Comparison of ENCODE assay signal across 33 cellular contexts in genomic region chr2:172617115-172617514, GRCh38.
"Had no signal": no experiment of that assay in that cellular context is flagged by ENCODE, and none has a peak within 500 bp of the region (broad histone marks: within the 10 kb centered on the region; RNA-seq: fewer than 3 reads in every experiment).

No MANE protein-coding gene starts in this region.

- H3K27ac ChIP-seq: KMS-11 had no signal

- DNase-seq: Karpas-422, Kasumi-1, KG1, MG63, MM.1S, MV-4-11, NCI-H1048, NCI-H1092, NCI-H1092 treated with DMSO at 0.1 percent for 48 hours, NCI-H1105, NCI-H1105 treated with DMSO at 0.1 percent for 48 hours, NCI-H1417, NCI-H1417 treated with DMSO at 0.1 percent for 48 hours, NCI-H1436, NCI-H1436 treated with DMSO at 0.1 percent for 48 hours, NCI-H146, NCI-H1694, NCI-H1694 treated with DMSO at 0.1 percent for 48 hours, NCI-H187, NCI-H187 treated with DMSO at 0.1 percent for 48 hours, NCI-H1930, NCI-H2029, NCI-H2081, NCI-H2081 treated with DMSO at 0.1 percent for 48 hours, NCI-H2107, NCI-H2171, NCI-H2227 treated with DMSO at 0.1 percent for 48 hours, NCI-H226, NCI-H345, NCI-H446, NCI-H446 treated with DMSO at 0.1 percent for 48 hours, NCI-H510A had no signal

- H3K27me3 ChIP-seq: MG63 had no signal

- H3K36me3 ChIP-seq: MG63 had no signal

- H3K9me3 ChIP-seq: MG63 had no signal

- H3K4me3 ChIP-seq: MG63 had no signal
